ENCODE assay signal across 8 cellular contexts in the genomic region with DNA sequence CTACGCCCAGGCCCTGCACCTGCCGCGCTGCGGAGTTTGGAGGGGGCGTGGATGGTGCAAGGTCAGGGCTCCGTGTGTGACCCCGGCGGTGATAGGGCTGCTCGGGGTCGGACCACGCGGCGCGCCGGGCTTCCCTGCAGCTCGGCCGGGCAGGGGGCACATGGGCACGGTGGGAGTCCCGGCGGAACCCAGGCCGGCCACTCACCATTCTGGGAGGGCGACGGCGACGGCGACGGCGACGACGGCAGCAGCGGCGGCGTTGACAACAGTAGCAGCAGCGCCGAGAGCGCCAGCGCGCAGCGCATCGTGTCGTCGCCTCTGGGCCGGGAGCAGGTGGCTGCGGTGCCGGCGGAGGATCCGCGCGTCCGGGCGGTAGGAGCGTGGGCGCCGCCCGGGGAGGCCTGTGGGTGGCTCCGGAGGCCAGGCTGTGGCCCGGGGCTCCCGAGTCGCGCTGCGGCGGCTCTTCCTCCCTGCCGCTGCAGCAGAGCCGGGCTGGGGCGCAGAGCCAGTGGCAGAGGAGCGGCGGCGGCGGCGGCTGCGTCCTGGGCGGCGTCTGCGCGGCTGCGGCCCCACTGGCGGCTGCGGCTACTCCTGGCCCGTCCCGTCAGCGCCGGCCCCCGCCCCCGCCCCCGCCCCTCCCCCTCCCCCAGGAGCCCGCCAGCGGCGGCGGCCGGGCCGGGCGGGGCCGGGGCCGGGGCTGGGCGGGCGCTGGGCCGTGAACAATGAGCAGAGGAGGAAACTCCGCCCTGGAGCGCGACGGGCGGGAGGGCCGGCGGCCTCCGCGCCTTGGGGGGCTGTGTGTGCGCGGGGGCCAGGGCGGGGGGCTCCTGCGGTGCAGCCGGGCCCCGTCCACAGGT. TPM values are rescaled to one million over a fixed set of nuclear protein-coding genes. Genes with fewer than 3 reads are reported as not detected.
DNase-seq lines count a peak whose midpoint lies in the region; ATAC-seq, FAIRE-seq and TF ChIP-seq lines count a peak whose summit lies in the region.

PODXL (minus strand) TSS at position 574 of the 857 bp plus-strand sequence; CDS start at position 305, 269 bp downstream.

- H3K27ac ChIP-seq in testis: peak within 1 kb of the TSS in 1 of 2 donors; percentile 39

- intact Hi-C loops in testis (cut with DNase I; ENCODE audit: low total_unique reads): no loop called here

- no peaks in the 10 kb centered on the region for H3K36me3 ChIP-seq in testis (ENCODE audit: low read depth, missing control alignments)

- peaks cover 84% of the 10 kb centered on the region for H3K27me3 Mint-ChIP-seq in neural crest cell (ENCODE audit: low read depth)

- no peaks in the 10 kb centered on the region for H3K9me3 Mint-ChIP-seq in neural crest cell

- H3K4me1 Mint-ChIP-seq in neural crest cell: peaks cover 29% of the 10 kb centered on the region

- no peak within 1 kb of the TSS for H3K27ac Mint-ChIP-seq in neural crest cell (ENCODE audit: unreplicated experiment)

- H3K9me3 ChIP-seq in testis: no peaks in the 10 kb centered on the region

- peak; percentile 80 for ATAC-seq in GM21381 (IDR thresholded peaks at IDR 0.05; ENCODE audit: unreplicated experiment)

- no peak for TF ChIP-seq POLR2A in testis (IDR thresholded peaks at IDR 0.05)

- in situ Hi-C loops in Caki2 (cut with HindIII; ENCODE audit: low pct_unique_long_range_greater_than_20kb, low sequenced_read_pairs): no loop called here

- peak within 1 kb of the TSS; percentile 87 for H3K4me3 Mint-ChIP-seq in neural crest cell

- peak within 1 kb of the TSS; percentile 58 to 68 for H3K4me3 ChIP-seq in testis

- peaks cover 18% of the 10 kb centered on the region for H3K4me1 ChIP-seq in testis

- TF ChIP-seq CTCF in neural crest cell (conservative IDR thresholded peaks at IDR 0.05) (no peak), testis (IDR thresholded peaks at IDR 0.05) (no peak)

- no peaks in the 10 kb centered on the region for H3K36me3 Mint-ChIP-seq in neural crest cell (ENCODE audit: low read depth)

- FAIRE-seq in frontal cortex (lab: Jason Lieb, UNC): no peak

- H3K27me3 ChIP-seq in testis: no peaks in the 10 kb centered on the region

- 0% methylated on average over 78 of the region's 112 CpGs; no CpG with 5 or more reads in 1 of the 2 donors for WGBS in testis, 2 donors

- DNase-seq in Caki2 (ENCODE audit: low read depth): peak; percentile 77
- DNase-seq in HUDEP-2 (lab: John Stamatoyannopoulos, UW; ENCODE audit: unreplicated experiment in 76 of 76): peak in 51 of 76 experiments; percentile 5 to 66 (median 30)
- peak; percentile 85 for DNase-seq in RKO (ENCODE audit: low spot score)
- peak; percentile 68 for DNase-seq in activated gamma-delta T cell (lab: John Stamatoyannopoulos, UW)
- peak; percentile 92 for DNase-seq in frontal cortex (ENCODE audit: low spot score in 2 of 2)
- peak; percentile 55 for DNase-seq in neural crest cell (ENCODE audit: low read depth, low spot score)
- peak; percentile 59 for DNase-seq in testis

RNA-seq across cellular contexts. Expression of gene PODXL, which starts in this region (rescaled TPM):
- 0.61 and 3.6 TPM in 2 replicates for total RNA-seq in Caki2 (2014; rRNA removed; shearing (Covaris generic); ENCODE audit: low replicate concordance)
- total RNA-seq in frontal cortex: 9.4 TPM
- 21.4 and 22.5 TPM in 2 replicates for total RNA-seq in neural crest cell
- total RNA-seq in testis: 10 to 100 TPM; 15.4 to 19.4 TPM
- 27.3 TPM for polyA plus RNA-seq in testis (ENCODE audit: insufficient read depth, low read depth, low replicate concordance)

Comparison
In these comparisons a context has a peak if more than half of its experiments do, and no peak if none do; other contexts are left out.
1. DNase-seq: peak in every context shown above with its lines; median percentile 92 in frontal cortex; 85 in RKO; 77 in Caki2; 68 in activated gamma-delta T cell; 59 in testis; 55 in neural crest cell; 30 in HUDEP-2.